ENCODE assay signal across 27 cellular contexts in the genomic region with DNA sequence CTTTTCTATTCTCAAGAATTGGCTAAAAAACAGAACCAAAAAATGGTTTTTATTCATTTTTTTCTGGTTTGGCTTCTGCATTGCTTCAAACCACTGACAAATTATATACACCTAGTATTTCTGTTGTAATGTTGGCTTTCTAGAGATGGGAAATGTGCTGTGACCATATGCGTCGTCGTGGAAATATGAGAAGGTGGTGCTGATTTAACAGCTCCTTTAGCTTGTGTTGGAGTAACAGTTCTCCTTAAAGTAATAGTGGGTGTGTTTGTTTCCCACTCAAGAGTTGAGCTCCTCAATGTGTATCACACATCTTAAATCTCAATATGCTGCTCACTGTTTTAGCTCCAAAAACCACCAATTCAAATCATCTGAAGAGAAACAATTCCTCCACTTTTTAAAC.
"Had no signal": no experiment of that assay in that cellular context is flagged by ENCODE, and none has a peak within 500 bp of the region (broad histone marks: within the 10 kb centered on the region; RNA-seq: fewer than 3 reads in every experiment).

No MANE protein-coding gene starts in this region.

- H3K4me1 ChIP-seq: ascending aorta had no signal

- DNase-seq: activated B cell treated with CpG ODN at 0.5 μM for 24 hours; activated CD4-positive, alpha-beta memory T cell treated with anti-CD3 and anti-CD28 coated beads for 36 hours; activated CD4-positive, alpha-beta T cell treated with anti-CD3 and anti-CD28 coated beads for 4 hours; activated CD4-positive, alpha-beta T cell treated with anti-CD3 and anti-CD28 coated beads, Interleukin-2, amount 10 ng/mL, durations not matched to agents 24 days and 14 days; activated CD4-positive, alpha-beta T cell treated with anti-CD3 and anti-CD28 coated beads, Interleukin-2, amount 50 U/mL, for 1 hour; activated CD4-positive, alpha-beta T cell treated with anti-CD3 and anti-CD28 coated beads, Interleukin-2, amount 50 U/mL, for 4 hours; activated CD4-positive, CD25-positive, alpha-beta regulatory T cell treated with anti-CD3 and anti-CD28 coated beads, Interleukin-2, amount 50 U/mL, for 72 hours; activated CD8-positive, alpha-beta memory T cell treated with anti-CD3 and anti-CD28 coated beads, Interleukin-2, amount 50 U/mL, for 4 hours; activated CD8-positive, alpha-beta T cell treated with anti-CD3 and anti-CD28 coated beads for 36 hours; activated effector memory CD4-positive, alpha-beta T cell treated with anti-CD3 and anti-CD28 coated beads, Interleukin-2, amount 50 U/mL, for 16 hours; activated gamma-delta T cell treated with Interleukin-2 at 50 U/mL for 16 hours; activated naive CD4-positive, alpha-beta T cell; activated naive CD4-positive, alpha-beta T cell treated with anti-CD3 and anti-CD28 coated beads, Interleukin-2, amount 10 ng/mL, durations not matched to agents 7 days and 5 days; activated naive CD8-positive, alpha-beta T cell treated with anti-CD3 and anti-CD28 coated beads, Interleukin-2, amount 10 ng/mL, durations not matched to agents 7 days and 5 days; activated naive CD8-positive, alpha-beta T cell treated with anti-CD3 and anti-CD28 coated beads, Interleukin-2, amount 50 U/mL, for 24 hours; activated T-cell treated with anti-CD3 and anti-CD28 coated beads for 4 hours; activated T-cell treated with anti-CD3 and anti-CD28 coated beads, Interleukin-2, amount 50 U/mL, for 1 hour; activated T-cell treated with anti-CD3 and anti-CD28 coated beads, Interleukin-2, amount 50 U/mL, for 4 hours; activated T-cell treated with anti-CD3 and anti-CD28 coated beads, Interleukin-2, amount 50 U/mL, for 72 hours; cerebellar nuclear complex; T-helper 1 cell; T-helper 2 cell; T-helper 9 cell had no signal

- H3K27me3 ChIP-seq: ascending aorta, cardiac muscle cell had no signal

- H3K27ac ChIP-seq: ascending aorta, cardiac muscle cell, VCaP had no signal

- H3K36me3 ChIP-seq: ascending aorta, cardiac muscle cell had no signal

- ATAC-seq: activated CD8-positive, alpha-beta T cell treated with anti-CD3 and anti-CD28 coated beads for 36 hours; activated naive CD8-positive, alpha-beta T cell treated with anti-CD3 and anti-CD28 coated beads, Interleukin-2, amount 50 U/mL, for 24 hours; activated T-cell treated with anti-CD3 and anti-CD28 coated beads, Interleukin-2, amount 50 U/mL, for 4 hours; activated T-cell treated with anti-CD3 and anti-CD28 coated beads, Interleukin-2, amount 50 U/mL, for 72 hours; activated T-helper 17 cell treated with anti-CD3 and anti-CD28 coated beads, Interleukin-2, amount 50 U/mL, for 72 hours had no signal

- H3K9me3 ChIP-seq: ascending aorta had no signal

- H3K4me3 ChIP-seq: ascending aorta, cardiac muscle cell had no signal
